In genomic region chr6:157089851-157090250, GRCh38 we compare ENCODE assay signal across 24 cellular contexts.
DNase-seq lines count a peak whose midpoint lies in the region; ATAC-seq and TF ChIP-seq lines count a peak whose summit lies in the region.
"Had no signal": no experiment of that assay in that cellular context is flagged by ENCODE, and none has a peak within 500 bp of the region (broad histone marks: within the 10 kb centered on the region; RNA-seq: fewer than 3 reads in every experiment).

No MANE protein-coding gene starts in this region.

- H3K36me3 Mint-ChIP-seq in WTC11 = peaks cover 4% of the 10 kb centered on the region; the same call in 1 of the 2 replicates

- H3K9me3 Mint-ChIP-seq in WTC11 = no peaks in the 10 kb centered on the region
- H3K9me3 Mint-ChIP-seq: CD4-positive, alpha-beta memory T cell; immature natural killer cell had no signal

- TF ChIP-seq CTCF in WTC11 (IDR thresholded peaks at IDR 0.05) (no peak), neural cell (IDR thresholded peaks at IDR 0.05; ENCODE audit: poor library complexity, severe bottlenecking) (no peak), mammary epithelial cell (conservative IDR thresholded peaks at IDR 0.05 in 1 of 2, IDR thresholded peaks at IDR 0.05 in 1 of 2; ENCODE audit: extremely low read depth in 1 of 2, insufficient read depth in 1 of 2, low read depth in 1 of 2, low read length in 2 of 2) (no peak), ovary (IDR thresholded peaks at IDR 0.05) (no peak)

- H3K27me3 Mint-ChIP-seq in WTC11 (ENCODE audit: low read depth) = no peaks in the 10 kb centered on the region
- H3K27me3 Mint-ChIP-seq: CD4-positive, alpha-beta memory T cell had no signal

- H2AFZ ChIP-seq in neural cell (ENCODE audit: low read depth, low read length) (no peak overlapping the region), mammary epithelial cell (ENCODE audit: low read depth, low read length) (no peak overlapping the region)

- H3K27me3 ChIP-seq in neural cell (ENCODE audit: insufficient read depth, low read depth, low read length) (no peaks in the 10 kb centered on the region), mammary epithelial cell (ENCODE audit: insufficient read depth, low read length) (no peaks in the 10 kb centered on the region), ovary (no peaks in the 10 kb centered on the region)
- H3K27me3 ChIP-seq: adrenal gland, dorsolateral prefrontal cortex, right atrium auricular region, SJCRH30, upper lobe of left lung had no signal

- no peak for TF ChIP-seq EP300 in neural cell (conservative IDR thresholded peaks at IDR 0.05; ENCODE audit: poor library complexity, severe bottlenecking)
- no peak for TF ChIP-seq EP300 in ovary (IDR thresholded peaks at IDR 0.05)

- POLR2A ChIA-PET in WTC11 (lab: Charles Lee) = interaction anchor here (1.2 to 1.4 kb wide), 2 partner anchors 44 to 68 kb away, joined by 3 read pairs; no protein-coding TSS in a partner anchor

- peaks cover 58% of the 10 kb centered on the region for H3K4me1 Mint-ChIP-seq in WTC11

- no peak for TF ChIP-seq POLR2A in ovary (IDR thresholded peaks at IDR 0.05)

- 98% methylated on average over 9 of the region's 9 CpGs for WGBS in mammary epithelial cell (ENCODE audit: low coverage, missing lambda C conversion rate)
- 23 to 39% (median 27%) methylated on average over 9 of the region's 9 CpGs for WGBS in ovary, 3 donors

- H3K9me2 ChIP-seq in neural cell (ENCODE audit: insufficient read depth, low read length) = no peaks in the 10 kb centered on the region

- no peaks in the 10 kb centered on the region for H4K20me1 ChIP-seq in neural cell (ENCODE audit: insufficient read depth)
- H4K20me1 ChIP-seq in mammary epithelial cell (ENCODE audit: insufficient read depth, low read length) = no peaks in the 10 kb centered on the region

- H3K9me3 ChIP-seq in neural cell (ENCODE audit: low read length) (no peaks in the 10 kb centered on the region), mammary epithelial cell (replicated peaks; ENCODE audit: insufficient read depth, low read length) (no peaks in the 10 kb centered on the region), ovary (no peaks in the 10 kb centered on the region)
- H3K9me3 ChIP-seq: adrenal gland, right atrium auricular region, SJCRH30, upper lobe of left lung had no signal

- intact Hi-C loops in mammary epithelial cell (cut with micrococcal nuclease) (no loop called here), ovary (cut with DNase I) (loop anchor here in 1 of 4 donors (10.0 kb wide), 1 partner anchor 1565 kb away; no protein-coding TSS in a partner anchor)

- peaks cover 4% of the 10 kb centered on the region for H3K79me2 ChIP-seq in neural cell (replicated peaks; ENCODE audit: insufficient read depth, low read length)
- H3K79me2 ChIP-seq in mammary epithelial cell (ENCODE audit: insufficient read depth, low read length) = no peaks in the 10 kb centered on the region

- no TSS peak for BruUV-seq in mammary epithelial cell (replicated peaks; lab: Mats Ljungman, UMichigan)

- no peak overlapping the region for H3K27ac ChIP-seq in neural cell (ENCODE audit: low read length)
- H3K27ac ChIP-seq in mammary epithelial cell (ENCODE audit: insufficient read depth, low read depth, low read length) = no peak overlapping the region
- H3K27ac ChIP-seq in ovary = no peak overlapping the region
- H3K27ac ChIP-seq: adrenal gland, KMS-11, right atrium auricular region, SJCRH30, upper lobe of left lung, VCaP had no signal

- H3K9ac ChIP-seq in neural cell (ENCODE audit: low read length) (peak overlapping the region; percentile 4), mammary epithelial cell (ENCODE audit: insufficient read depth, low read length) (no peak overlapping the region)
- H3K9ac ChIP-seq: KMS-11 had no signal

- H3F3A ChIP-seq in neural cell (ENCODE audit: insufficient read depth, low read length, poor library complexity, severe bottlenecking) = no peaks in the 10 kb centered on the region

- H3K4me3 ChIP-seq in neural cell (ENCODE audit: low read length) = no peak overlapping the region
- no peak overlapping the region for H3K4me3 ChIP-seq in mammary epithelial cell (replicated peaks in 1 of 3; ENCODE audit: insufficient read depth in 1 of 3, low read depth in 2 of 3, low read length in 3 of 3)
- no peak overlapping the region for H3K4me3 ChIP-seq in ovary
- H3K4me3 ChIP-seq: adrenal gland, dorsolateral prefrontal cortex, right atrium auricular region, SJCRH30, upper lobe of left lung had no signal

- in situ Hi-C loops in mammary epithelial cell (cut with MboI; ENCODE audit: low sequenced_read_pairs in 2 of 2) = no loop called here

- DNase-seq in GM04504 (ENCODE audit: low read depth) (peak; percentile 52), WTC11 (ENCODE audit: low spot score) (peak; percentile 34), fibroblast of peridontal ligament (ENCODE audit: extremely low read depth) (peak; percentile 35), NCI-H510A (lab: John Stamatoyannopoulos, UW) (no peak), mammary epithelial cell (no peak), ovary (no peak), NCI-H2107 treated with DMSO at 0.1 percent for 48 hours (lab: John Stamatoyannopoulos, UW; ENCODE audit: unreplicated experiment) (no peak)
- DNase-seq: activated gamma-delta T cell treated with Interleukin-2 at 50 U/mL for 16 hours; adrenal gland; CD4-positive, alpha-beta memory T cell; DMS79 treated with DMSO at 0.1 percent for 48 hours; immature natural killer cell; NCI-H1694; NCI-H774; occipital lobe; T-helper 2 cell had no signal

- H3K36me3 ChIP-seq in neural cell (ENCODE audit: insufficient read depth, low read length) (no peaks in the 10 kb centered on the region), mammary epithelial cell (ENCODE audit: insufficient read depth, low read length) (no peaks in the 10 kb centered on the region), ovary (no peaks in the 10 kb centered on the region)
- H3K36me3 ChIP-seq: adrenal gland, right atrium auricular region had no signal

- H3K27ac Mint-ChIP-seq in WTC11 = peak overlapping the region; percentile 92

- peak; percentile 33 for ATAC-seq in WTC11
- ATAC-seq: Panc1 had no signal

- H3K4me1 ChIP-seq in mammary epithelial cell (ENCODE audit: insufficient read depth, low read length) (no peaks in the 10 kb centered on the region), ovary (ENCODE audit: insufficient read depth) (peaks cover 14% of the 10 kb centered on the region)

- TF ChIP-seq RAD21 in neural cell (conservative IDR thresholded peaks at IDR 0.05) = no peak

- dilution Hi-C loops in mammary epithelial cell (cut with HindIII; ENCODE audit: low sequenced_read_pairs) = no loop called here

- CTCF ChIA-PET in WTC11 (lab: Charles Lee) = interaction anchor here (0.8 to 3.2 kb wide), 9 partner anchors 26 to 69 kb away, joined by 3 to 16 read pairs (median 4); no protein-coding TSS in a partner anchor
- CTCF ChIA-PET in mammary epithelial cell (lab: Charles Lee; ENCODE audit: low non-redundant PET) = interaction anchor here (0.6 kb wide), 1 partner anchor 203 kb away, joined by 4 read pairs; no protein-coding TSS in a partner anchor

- peak overlapping the region; percentile 22 for H3K4me3 Mint-ChIP-seq in WTC11
- H3K4me3 Mint-ChIP-seq: immature natural killer cell had no signal

- no peak overlapping the region for H3K4me2 ChIP-seq in neural cell (ENCODE audit: low read length)
- H3K4me2 ChIP-seq in mammary epithelial cell (ENCODE audit: insufficient read depth, low read depth, low read length) = no peak overlapping the region
- H3K4me2 ChIP-seq: KMS-11 had no signal

TF ChIP-seq in WTC11, 78 proteins besides CTCF, POLR2A, EP300 and RAD21 (continues in another document):
- TF ChIP-seq NFE2L1 (CRISPR knock-in tag; IDR thresholded peaks at IDR 0.05) = 0 out of 2 replicates have a peak, but pooled peaks have one; percentile 41

TF ChIP-seq in neural cell, 6 proteins besides CTCF, POLR2A, EP300 and RAD21:
- TF ChIP-seq, protein P1, sequence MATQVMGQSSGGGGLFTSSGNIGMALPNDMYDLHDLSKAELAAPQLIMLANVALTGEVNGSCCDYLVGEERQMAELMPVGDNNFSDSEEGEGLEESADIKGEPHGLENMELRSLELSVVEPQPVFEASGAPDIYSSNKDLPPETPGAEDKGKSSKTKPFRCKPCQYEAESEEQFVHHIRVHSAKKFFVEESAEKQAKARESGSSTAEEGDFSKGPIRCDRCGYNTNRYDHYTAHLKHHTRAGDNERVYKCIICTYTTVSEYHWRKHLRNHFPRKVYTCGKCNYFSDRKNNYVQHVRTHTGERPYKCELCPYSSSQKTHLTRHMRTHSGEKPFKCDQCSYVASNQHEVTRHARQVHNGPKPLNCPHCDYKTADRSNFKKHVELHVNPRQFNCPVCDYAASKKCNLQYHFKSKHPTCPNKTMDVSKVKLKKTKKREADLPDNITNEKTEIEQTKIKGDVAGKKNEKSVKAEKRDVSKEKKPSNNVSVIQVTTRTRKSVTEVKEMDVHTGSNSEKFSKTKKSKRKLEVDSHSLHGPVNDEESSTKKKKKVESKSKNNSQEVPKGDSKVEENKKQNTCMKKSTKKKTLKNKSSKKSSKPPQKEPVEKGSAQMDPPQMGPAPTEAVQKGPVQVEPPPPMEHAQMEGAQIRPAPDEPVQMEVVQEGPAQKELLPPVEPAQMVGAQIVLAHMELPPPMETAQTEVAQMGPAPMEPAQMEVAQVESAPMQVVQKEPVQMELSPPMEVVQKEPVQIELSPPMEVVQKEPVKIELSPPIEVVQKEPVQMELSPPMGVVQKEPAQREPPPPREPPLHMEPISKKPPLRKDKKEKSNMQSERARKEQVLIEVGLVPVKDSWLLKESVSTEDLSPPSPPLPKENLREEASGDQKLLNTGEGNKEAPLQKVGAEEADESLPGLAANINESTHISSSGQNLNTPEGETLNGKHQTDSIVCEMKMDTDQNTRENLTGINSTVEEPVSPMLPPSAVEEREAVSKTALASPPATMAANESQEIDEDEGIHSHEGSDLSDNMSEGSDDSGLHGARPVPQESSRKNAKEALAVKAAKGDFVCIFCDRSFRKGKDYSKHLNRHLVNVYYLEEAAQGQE (IDR thresholded peaks at IDR 0.05; ENCODE audit: borderline replicate concordance) = no peak
- TF ChIP-seq POLR2AphosphoS5 (IDR thresholded peaks at IDR 0.05) = no peak
- no peak for TF ChIP-seq SMC3 (conservative IDR thresholded peaks at IDR 0.05; ENCODE audit: poor library complexity)
- no peak for TF ChIP-seq MXI1 (conservative IDR thresholded peaks at IDR 0.05; ENCODE audit: poor library complexity, severe bottlenecking)
- no peak for TF ChIP-seq TAF1 (IDR thresholded peaks at IDR 0.05; ENCODE audit: low read depth)
- TF ChIP-seq EZH2 (IDR thresholded peaks at IDR 0.05; ENCODE audit: borderline replicate concordance, insufficient read depth, low read length, poor library complexity, severe bottlenecking) = no peak

Comparison
In these comparisons a context has a peak if more than half of its experiments do, and no peak if none do; other contexts are left out.
1. DNase-seq: peak in GM04504 (single experiment), WTC11 (single experiment) and fibroblast of peridontal ligament (single experiment); none in NCI-H510A (single experiment), mammary epithelial cell (single experiment), ovary (0 of 5) and NCI-H2107 treated with DMSO at 0.1 percent for 48 hours (single experiment).